Comparison of ENCODE assay signal across 11 cellular contexts in genomic region chr10:58810751-58811150, GRCh38.
DNase-seq lines count a peak whose midpoint lies in the region; ATAC-seq and TF ChIP-seq lines count a peak whose summit lies in the region.
"Had no signal": no experiment of that assay in that cellular context is flagged by ENCODE, and none has a peak within 500 bp of the region (broad histone marks: within the 10 kb centered on the region; RNA-seq: fewer than 3 reads in every experiment).

No MANE protein-coding gene starts in this region.

- TF ChIP-seq POLR2A in adrenal gland (IDR thresholded peaks at IDR 0.05) = no peak

- H3K9me3 ChIP-seq in HEK293 (ENCODE audit: control insufficient read depth, insufficient read depth, low read depth, low read length) = no peaks in the 10 kb centered on the region
- H3K9me3 ChIP-seq in adrenal gland (replicated peaks in 1 of 3) = no peaks in the 10 kb centered on the region
- H3K9me3 ChIP-seq in mucosa of descending colon = no peaks in the 10 kb centered on the region
- H3K9me3 ChIP-seq in upper lobe of right lung = no peaks in the 10 kb centered on the region

- peaks cover 48% of the 10 kb centered on the region for H3K4me1 Mint-ChIP-seq in type B pancreatic cell (ENCODE audit: unreplicated experiment)
- H3K4me1 Mint-ChIP-seq: CD14-positive monocyte had no signal

- H3K36me3 ChIP-seq in HEK293 (ENCODE audit: control insufficient read depth in 2 of 2, insufficient read depth in 1 of 2, low read length in 2 of 2) = peaks cover 0 to 3% of the 10 kb centered on the region in 2 experiments; a peak in 2 of 3 replicates
- H3K36me3 ChIP-seq in adrenal gland (replicated peaks in 1 of 2) = no peaks in the 10 kb centered on the region
- H3K36me3 ChIP-seq in mucosa of descending colon (ENCODE audit: low read depth) = no peaks in the 10 kb centered on the region
- H3K36me3 ChIP-seq in upper lobe of right lung = no peaks in the 10 kb centered on the region

- POLR2A ChIA-PET in HEK293 (lab: Yijun Ruan, JAX) = interaction anchor here (0.6 kb wide), 1 partner anchor 349 kb away, joined by 3 read pairs; no protein-coding TSS in a partner anchor

- H3K4me3 Mint-ChIP-seq in type B pancreatic cell = no peak overlapping the region
- H3K4me3 Mint-ChIP-seq: CD14-positive monocyte; CD8-positive, alpha-beta T cell had no signal

- 35 to 45% (median 42%) methylated on average over 2 of the region's 2 CpGs for WGBS in adrenal gland, 4 donors

- peaks cover 5% of the 10 kb centered on the region for H3K9me3 Mint-ChIP-seq in type B pancreatic cell
- H3K9me3 Mint-ChIP-seq: CD8-positive, alpha-beta T cell had no signal

- H3K27me3 ChIP-seq in adrenal gland = no peaks in the 10 kb centered on the region
- no peaks in the 10 kb centered on the region for H3K27me3 ChIP-seq in upper lobe of right lung

- H3K27me3 Mint-ChIP-seq in type B pancreatic cell = no peaks in the 10 kb centered on the region

- CTCF ChIA-PET in HEK293 (lab: Yijun Ruan, JAX) = no interaction called here

- intact Hi-C loops in adrenal gland (cut with DNase I) (no loop called here), mucosa of descending colon (cut with DNase I, micrococcal nuclease) (no loop called here), upper lobe of right lung (cut with DNase I) (no loop called here)

- H3K27ac Mint-ChIP-seq in type B pancreatic cell = peak overlapping the region; percentile 17
- H3K27ac Mint-ChIP-seq: CD14-positive monocyte; CD8-positive, alpha-beta T cell had no signal

- DNase-seq in adrenal gland (peak in 3 of 7 donors; percentile 28 to 64 (median 33)), mucosa of descending colon (no peak), type B pancreatic cell (ENCODE audit: extremely low spot score, unreplicated experiment) (no peak), upper lobe of right lung (no peak), A172 (ENCODE audit: low spot score) (no peak)
- no peak for DNase-seq in effector CD4-positive, alpha-beta T cell
- DNase-seq: CD8-positive, alpha-beta T cell; HCEC 1CT; IMR-90 had no signal

- peaks cover 41% of the 10 kb centered on the region for H3K36me3 Mint-ChIP-seq in type B pancreatic cell
- H3K36me3 Mint-ChIP-seq: CD8-positive, alpha-beta T cell had no signal

- TF ChIP-seq CTCF in HEK293 (tag by site-specific recombination; IDR thresholded peaks at IDR 0.05) = no peak
- no peak for TF ChIP-seq CTCF in adrenal gland (IDR thresholded peaks at IDR 0.05)
- no peak for TF ChIP-seq CTCF in mucosa of descending colon (IDR thresholded peaks at IDR 0.05)
- TF ChIP-seq CTCF in type B pancreatic cell (conservative IDR thresholded peaks at IDR 0.05) = no peak
- TF ChIP-seq CTCF in upper lobe of right lung (IDR thresholded peaks at IDR 0.05) = no peak

- ATAC-seq in mucosa of descending colon (peak; percentile 34), upper lobe of right lung (no peak)
- ATAC-seq: CD8-positive, alpha-beta T cell had no signal

- H3K4me3 ChIP-seq in HEK293 (ENCODE audit: low read depth, low read length) = no peak overlapping the region
- no peak overlapping the region for H3K4me3 ChIP-seq in adrenal gland
- no peak overlapping the region for H3K4me3 ChIP-seq in mucosa of descending colon
- no peak overlapping the region for H3K4me3 ChIP-seq in upper lobe of right lung

- H3K27ac ChIP-seq in HEK293 (ENCODE audit: extremely low read depth, low read depth, low read length) (no peak overlapping the region), adrenal gland (peak overlapping the region in 4 of 5 donors; percentile 10 to 62 (median 42)), upper lobe of right lung (no peak overlapping the region)

- H3K4me1 ChIP-seq in HEK293 (ENCODE audit: control insufficient read depth, insufficient read depth, low read length) (no peaks in the 10 kb centered on the region), adrenal gland (replicated peaks in 1 of 2) (peaks cover 36 to 39% of the 10 kb centered on the region in 2 donors), mucosa of descending colon (ENCODE audit: low read depth) (no peaks in the 10 kb centered on the region), upper lobe of right lung (no peaks in the 10 kb centered on the region)

TF ChIP-seq in HEK293, 187 proteins besides CTCF, POLR2A, EP300 and RAD21:
- TF ChIP-seq RBAK (tag by site-specific recombination; IDR thresholded peaks at IDR 0.05) = no peak
- no peak for TF ChIP-seq ZNF140 (tag by site-specific recombination; IDR thresholded peaks at IDR 0.05)
- peak; percentile 49; the same call in 1 of the 2 replicates for TF ChIP-seq TCF7L2 (IDR thresholded peaks at IDR 0.05; ENCODE audit: borderline replicate concordance, low read depth, low read length)

Comparison
In these comparisons a context has a peak if more than half of its experiments do, and no peak if none do; other contexts are left out.
1. H3K27ac ChIP-seq: peak in adrenal gland (4 of 5); none in HEK293 (single experiment) and upper lobe of right lung (single experiment).